ENCODE assay signal across 25 cellular contexts in genomic region chr17:48416971-48417370, GRCh38. TPM values are rescaled to one million over a fixed set of nuclear protein-coding genes. Genes with fewer than 3 reads are reported as not detected.
DNase-seq lines count a peak whose midpoint lies in the region; ATAC-seq and TF ChIP-seq lines count a peak whose summit lies in the region.
"Had no signal": no experiment of that assay in that cellular context is flagged by ENCODE, and none has a peak within 500 bp of the region (broad histone marks: within the 10 kb centered on the region; RNA-seq: fewer than 3 reads in every experiment).

No MANE protein-coding gene starts in this region.

- H3K4me3 ChIP-seq in CD8-positive, alpha-beta T cell (ENCODE audit: low read depth, low read length), result peak overlapping the region; percentile 18
- H3K4me3 ChIP-seq: dorsolateral prefrontal cortex, mucosa of descending colon, psoas muscle, skin epidermis had no signal

- no peak for TF ChIP-seq CTCF in CD8-positive, alpha-beta T cell (IDR thresholded peaks at IDR 0.05)

- H3K4me3 Mint-ChIP-seq in T-helper 1 cell treated with Interleukin-12 subunit alpha and Interleukin-12 subunit beta and Interleukin-4 antibody, amounts not matched to agents 30 μg/mL and 1 μg/mL, for 36 hours, result peak overlapping the region; percentile 46
- peak overlapping the region; percentile 53 for H3K4me3 Mint-ChIP-seq in CD8-positive, alpha-beta T cell
- peak overlapping the region; percentile 54 for H3K4me3 Mint-ChIP-seq in T-helper 2 cell treated with Interferon-gamma antibody and Interleukin-4, amounts not matched to agents 5 μg/mL and 100 μg/mL, for 36 hours
- peak overlapping the region; percentile 29 for H3K4me3 Mint-ChIP-seq in central memory CD8-positive, alpha-beta T cell
- H3K4me3 Mint-ChIP-seq: HFFc6, type B pancreatic cell had no signal

- peak; percentile 47 for ATAC-seq in CD8-positive, alpha-beta T cell
- ATAC-seq in central memory CD8-positive, alpha-beta T cell (replicated peaks; ENCODE audit: extremely low read depth, poor library complexity, severe bottlenecking), result no peak
- no peak for ATAC-seq in left ventricle myocardium superior
- ATAC-seq: HepG2, mucosa of descending colon, psoas muscle, Right ventricle myocardium inferior had no signal

- H3K27ac ChIP-seq in CD8-positive, alpha-beta T cell (ENCODE audit: low read depth, low read length), result no peak overlapping the region
- H3K27ac ChIP-seq: 22Rv1, dorsolateral prefrontal cortex, epithelial cell of prostate, psoas muscle, skin epidermis had no signal

- intact Hi-C loops in CD8-positive, alpha-beta T cell (cut with DNase I, micrococcal nuclease), result loop anchor here in 1 of 2 experiments (5.0 kb wide), 1 partner anchor 65 kb away; no protein-coding TSS in a partner anchor
- intact Hi-C loops in left ventricle myocardium superior (cut with micrococcal nuclease), result no loop called here

- DNase-seq in T-helper 1 cell, result no peak
- DNase-seq in CD8-positive, alpha-beta T cell, result no peak
- no peak for DNase-seq in T-helper 2 cell treated with Interferon-gamma antibody and Interleukin-4, amounts not matched to agents 5 μg/mL and 100 μg/mL, for 36 hours (ENCODE audit: low spot score)
- DNase-seq in central memory CD8-positive, alpha-beta T cell (ENCODE audit: low spot score in 2 of 2), result no peak
- DNase-seq in stimulated activated CD4-positive, alpha-beta T cell treated with anti-CD3 and anti-CD28 coated beads, Interleukin-2, amount 100 ng/mL, for 24 hours, result no peak
- no peak for DNase-seq in NCI-H69 (lab: John Stamatoyannopoulos, UW)
- no peak for DNase-seq in left ventricle myocardium superior
- DNase-seq: aorta; Calu3; caudate nucleus; dorsolateral prefrontal cortex; HFFc6; mucosa of descending colon; NCI-H1417 treated with DMSO at 0.1 percent for 48 hours; NCI-H526; psoas muscle; stimulated activated CD4-positive, alpha-beta T cell treated with anti-CD3 and anti-CD28 coated beads, Interleukin-2, amount 100 ng/mL, for 48 hours had no signal

- H3K36me3 Mint-ChIP-seq in T-helper 1 cell treated with Interleukin-12 subunit alpha and Interleukin-12 subunit beta and Interleukin-4 antibody, amounts not matched to agents 30 μg/mL and 1 μg/mL, for 36 hours (ENCODE audit: low read depth), result peaks cover 21% of the 10 kb centered on the region
- peaks cover 23% of the 10 kb centered on the region for H3K36me3 Mint-ChIP-seq in CD8-positive, alpha-beta T cell
- H3K36me3 Mint-ChIP-seq in T-helper 2 cell treated with Interferon-gamma antibody and Interleukin-4, amounts not matched to agents 5 μg/mL and 100 μg/mL, for 36 hours (ENCODE audit: low read depth), result peaks cover 35% of the 10 kb centered on the region
- H3K36me3 Mint-ChIP-seq in central memory CD8-positive, alpha-beta T cell (ENCODE audit: insufficient read depth), result peaks cover 16% of the 10 kb centered on the region
- H3K36me3 Mint-ChIP-seq: type B pancreatic cell had no signal

- no peaks in the 10 kb centered on the region for H3K27me3 ChIP-seq in CD8-positive, alpha-beta T cell (ENCODE audit: insufficient read depth, low read length)

- H3K27ac Mint-ChIP-seq in T-helper 1 cell treated with Interleukin-12 subunit alpha and Interleukin-12 subunit beta and Interleukin-4 antibody, amounts not matched to agents 30 μg/mL and 1 μg/mL, for 36 hours, result no peak overlapping the region
- peak overlapping the region; percentile 88 for H3K27ac Mint-ChIP-seq in CD8-positive, alpha-beta T cell
- peak overlapping the region; percentile 71 for H3K27ac Mint-ChIP-seq in T-helper 2 cell treated with Interferon-gamma antibody and Interleukin-4, amounts not matched to agents 5 μg/mL and 100 μg/mL, for 36 hours
- peak overlapping the region; percentile 70 for H3K27ac Mint-ChIP-seq in central memory CD8-positive, alpha-beta T cell (ENCODE audit: low read depth)
- H3K27ac Mint-ChIP-seq: HFFc6, type B pancreatic cell had no signal

- CTCF ChIA-PET in CD8-positive, alpha-beta T cell (lab: Charles Lee), result interaction anchor here (0.6 to 1.7 kb wide), 4 partner anchors 9 to 69 kb away, joined by 3 to 6 read pairs (median 3); no protein-coding TSS in a partner anchor

- no peaks in the 10 kb centered on the region for H3K9me3 Mint-ChIP-seq in T-helper 1 cell treated with Interleukin-12 subunit alpha and Interleukin-12 subunit beta and Interleukin-4 antibody, amounts not matched to agents 30 μg/mL and 1 μg/mL, for 36 hours
- H3K9me3 Mint-ChIP-seq in CD8-positive, alpha-beta T cell, result no peaks in the 10 kb centered on the region
- H3K9me3 Mint-ChIP-seq in T-helper 2 cell treated with Interferon-gamma antibody and Interleukin-4, amounts not matched to agents 5 μg/mL and 100 μg/mL, for 36 hours, result no peaks in the 10 kb centered on the region
- no peaks in the 10 kb centered on the region for H3K9me3 Mint-ChIP-seq in central memory CD8-positive, alpha-beta T cell
- H3K9me3 Mint-ChIP-seq: HFFc6, type B pancreatic cell had no signal

- no peaks in the 10 kb centered on the region for H3K27me3 Mint-ChIP-seq in T-helper 1 cell treated with Interleukin-12 subunit alpha and Interleukin-12 subunit beta and Interleukin-4 antibody, amounts not matched to agents 30 μg/mL and 1 μg/mL, for 36 hours (ENCODE audit: low read depth)
- H3K27me3 Mint-ChIP-seq in CD8-positive, alpha-beta T cell (ENCODE audit: low read depth), result no peaks in the 10 kb centered on the region
- H3K27me3 Mint-ChIP-seq in T-helper 2 cell treated with Interferon-gamma antibody and Interleukin-4, amounts not matched to agents 5 μg/mL and 100 μg/mL, for 36 hours (ENCODE audit: low read depth), result no peaks in the 10 kb centered on the region
- H3K27me3 Mint-ChIP-seq in central memory CD8-positive, alpha-beta T cell, result no peaks in the 10 kb centered on the region

- no peaks in the 10 kb centered on the region for H3K36me3 ChIP-seq in CD8-positive, alpha-beta T cell (ENCODE audit: insufficient read depth, low read length)

- no peaks in the 10 kb centered on the region for H3K9me3 ChIP-seq in CD8-positive, alpha-beta T cell (ENCODE audit: low read length)
- H3K9me3 ChIP-seq: mucosa of descending colon, psoas muscle had no signal

- peaks cover 54% of the 10 kb centered on the region for H3K4me1 Mint-ChIP-seq in T-helper 1 cell treated with Interleukin-12 subunit alpha and Interleukin-12 subunit beta and Interleukin-4 antibody, amounts not matched to agents 30 μg/mL and 1 μg/mL, for 36 hours (ENCODE audit: low read depth)
- peaks cover 84% of the 10 kb centered on the region for H3K4me1 Mint-ChIP-seq in CD8-positive, alpha-beta T cell (ENCODE audit: low read depth)
- H3K4me1 Mint-ChIP-seq in T-helper 2 cell treated with Interferon-gamma antibody and Interleukin-4, amounts not matched to agents 5 μg/mL and 100 μg/mL, for 36 hours (ENCODE audit: low read depth), result peaks cover 65% of the 10 kb centered on the region
- H3K4me1 Mint-ChIP-seq in central memory CD8-positive, alpha-beta T cell, result peaks cover 83% of the 10 kb centered on the region

- POLR2A ChIA-PET in CD8-positive, alpha-beta T cell (lab: Charles Lee), result interaction anchor here (1.4 to 1.5 kb wide), 2 partner anchors 24 to 37 kb away, joined by 4 to 5 read pairs; no protein-coding TSS in a partner anchor

- H3K4me1 ChIP-seq in CD8-positive, alpha-beta T cell (ENCODE audit: insufficient read depth, low read length), result peaks cover 80% of the 10 kb centered on the region
- H3K4me1 ChIP-seq: psoas muscle had no signal

RNA-seq across cellular contexts. Expression of gene SKAP1, which starts 13.0 kb away (rescaled TPM):
- 10 to 100 TPM; 59.9 to 62.4 TPM for total RNA-seq in CD8-positive, alpha-beta T cell
- total RNA-seq in left ventricle myocardium superior, result 0.27 TPM
- total RNA-seq: fibroblast of villous mesenchyme, HepG2, HFFc6 had no signal

Comparison
In these comparisons a context has a peak if more than half of its experiments do, and no peak if none do; other contexts are left out.
1. RNA of gene SKAP1, which starts 13.0 kb away (total RNA-seq): 59.9 to 62.4 TPM in CD8-positive, alpha-beta T cell; 0.27 TPM in left ventricle myocardium superior (single experiment); every median in the first group is over 10 times any median in the second.
2. Peak in every context shown above with its lines, with median percentiles within 50 percentile points of each other: H3K4me3 Mint-ChIP-seq.